ENCODE assay signal across 11 cellular contexts in genomic region chr1:66274634-66275033, GRCh38.
DNase-seq lines count a peak whose midpoint lies in the region; ATAC-seq and TF ChIP-seq lines count a peak whose summit lies in the region.
"Had no signal": no experiment of that assay in that cellular context is flagged by ENCODE, and none has a peak within 500 bp of the region (broad histone marks: within the 10 kb centered on the region; RNA-seq: fewer than 3 reads in every experiment).

No MANE protein-coding gene starts in this region.

- ATAC-seq in CD8-positive, alpha-beta T cell, result peak; percentile 42
- ATAC-seq in GM21390 (IDR thresholded peaks at IDR 0.05; ENCODE audit: unreplicated experiment) (peak; percentile 44), right lobe of liver (no peak), aorta (ENCODE audit: low FRiP score) (no peak)

- WGBS in right lobe of liver (ENCODE audit: insufficient coverage, low coverage, low lambda C conversion rate, missing lambda C conversion rate), result 33% methylated on average over 1 of the region's 1 CpG
- WGBS in esophagus muscularis mucosa, result 75% methylated on average over 1 of the region's 1 CpG
- 85 to 97% methylated on average over 1 of the region's 1 CpG for WGBS in aorta, 2 donors

- TF ChIP-seq CTCF in CD8-positive, alpha-beta T cell (IDR thresholded peaks at IDR 0.05), result no peak
- TF ChIP-seq CTCF in choroid plexus epithelial cell (conservative IDR thresholded peaks at IDR 0.05; ENCODE audit: low read depth, low read length) (no peak), right lobe of liver (IDR thresholded peaks at IDR 0.05) (no peak), esophagus muscularis mucosa (IDR thresholded peaks at IDR 0.05) (no peak)

- H3K4me3 Mint-ChIP-seq in CD8-positive, alpha-beta T cell, result no peak overlapping the region

- H3K27me3 ChIP-seq in CD8-positive, alpha-beta T cell (ENCODE audit: insufficient read depth, low read length), result no peaks in the 10 kb centered on the region
- H3K27me3 ChIP-seq in right lobe of liver, result no peaks in the 10 kb centered on the region
- H3K27me3 ChIP-seq in esophagus muscularis mucosa, result no peaks in the 10 kb centered on the region
- no peaks in the 10 kb centered on the region for H3K27me3 ChIP-seq in aorta (ENCODE audit: control insufficient read depth in 1 of 2, insufficient read depth in 2 of 2, low read length in 1 of 2)

- TF ChIP-seq POLR2A in right lobe of liver (IDR thresholded peaks at IDR 0.05) (no peak), esophagus muscularis mucosa (IDR thresholded peaks at IDR 0.05; ENCODE audit: low read depth) (no peak)

- H3K36me3 Mint-ChIP-seq in CD8-positive, alpha-beta T cell, result no peaks in the 10 kb centered on the region

- POLR2A ChIA-PET in CD8-positive, alpha-beta T cell (lab: Charles Lee), result interaction anchor here (0.8 to 2.8 kb wide), 8 partner anchors 12 to 171 kb away, joined by 3 to 15 read pairs (median 4); no protein-coding TSS in a partner anchor

- H3K4me1 Mint-ChIP-seq in CD8-positive, alpha-beta T cell (ENCODE audit: low read depth), result peaks cover 81% of the 10 kb centered on the region

- H3K9me3 Mint-ChIP-seq in CD8-positive, alpha-beta T cell, result no peaks in the 10 kb centered on the region

- CTCF ChIA-PET in CD8-positive, alpha-beta T cell (lab: Charles Lee), result interaction anchor here (0.6 to 3.8 kb wide), 16 partner anchors 11 to 874 kb away, joined by 3 to 32 read pairs (median 4); no protein-coding TSS in a partner anchor

- H3K27ac ChIP-seq in CD8-positive, alpha-beta T cell (ENCODE audit: low read depth, low read length), result no peak overlapping the region
- H3K27ac ChIP-seq in right lobe of liver (no peak overlapping the region), esophagus muscularis mucosa (replicated peaks in 1 of 4) (peak overlapping the region in 1 of 4 donors; percentile 12), aorta (ENCODE audit: low read depth in 1 of 2, low read length in 2 of 2) (no peak overlapping the region)

- intact Hi-C loops in CD8-positive, alpha-beta T cell (cut with DNase I, micrococcal nuclease), result loop anchor here in 1 of 2 experiments (2.0 kb wide), 1 partner anchor 58 kb away; no protein-coding TSS in a partner anchor
- intact Hi-C loops in right lobe of liver (cut with DNase I), result no loop called here
- intact Hi-C loops in esophagus muscularis mucosa (cut with DNase I), result loop anchor here (5.0 kb wide), 1 partner anchor 58 kb away; no protein-coding TSS in a partner anchor
- intact Hi-C loops in aorta (cut with DNase I), result loop anchor here in 1 of 2 donors (5.0 kb wide), 2 partner anchors 43 to 58 kb away; no protein-coding TSS in a partner anchor

- H3K36me3 ChIP-seq in CD8-positive, alpha-beta T cell (ENCODE audit: insufficient read depth, low read length), result no peaks in the 10 kb centered on the region
- H3K36me3 ChIP-seq in right lobe of liver (no peaks in the 10 kb centered on the region), esophagus muscularis mucosa (no peaks in the 10 kb centered on the region), aorta (ENCODE audit: control insufficient read depth in 1 of 2, insufficient read depth in 2 of 2, low read length in 1 of 2) (no peaks in the 10 kb centered on the region)

- no peak for DNase-seq in CD8-positive, alpha-beta T cell
- DNase-seq in HPDE6-E6E7 (ENCODE audit: extremely low spot score) (peak; percentile 20), choroid plexus epithelial cell (ENCODE audit: low read depth) (peak; percentile 51), NCI-H2081 (lab: John Stamatoyannopoulos, UW) (no peak), right lobe of liver (no peak), esophagus muscularis mucosa (ENCODE audit: extremely low spot score) (no peak), aorta (no peak)
- DNase-seq: activated CD4-positive, alpha-beta T cell treated with anti-CD3 and anti-CD28 coated beads, Interleukin-2, amount 50 U/mL, for 1 hour; mesendoderm; NCI-H345 had no signal

- no peaks in the 10 kb centered on the region for H3K9me3 ChIP-seq in CD8-positive, alpha-beta T cell (ENCODE audit: low read length)
- H3K9me3 ChIP-seq in right lobe of liver, result no peaks in the 10 kb centered on the region
- no peaks in the 10 kb centered on the region for H3K9me3 ChIP-seq in esophagus muscularis mucosa
- H3K9me3 ChIP-seq in aorta (ENCODE audit: control insufficient read depth, low read length), result no peaks in the 10 kb centered on the region

- no peaks in the 10 kb centered on the region for H3K27me3 Mint-ChIP-seq in CD8-positive, alpha-beta T cell (ENCODE audit: low read depth)

- no peak for TF ChIP-seq EP300 in esophagus muscularis mucosa (IDR thresholded peaks at IDR 0.05)

- H3K4me3 ChIP-seq in CD8-positive, alpha-beta T cell (ENCODE audit: low read depth, low read length), result no peak overlapping the region
- H3K4me3 ChIP-seq in choroid plexus epithelial cell (ENCODE audit: low read depth, low read length), result no peak overlapping the region
- no peak overlapping the region for H3K4me3 ChIP-seq in right lobe of liver
- H3K4me3 ChIP-seq in esophagus muscularis mucosa, result no peak overlapping the region
- no peak overlapping the region for H3K4me3 ChIP-seq in aorta (ENCODE audit: low read length in 2 of 2)

- H3K27ac Mint-ChIP-seq in CD8-positive, alpha-beta T cell, result peak overlapping the region; percentile 87

- H3K4me1 ChIP-seq in CD8-positive, alpha-beta T cell (ENCODE audit: insufficient read depth, low read length), result peaks cover 56% of the 10 kb centered on the region
- H3K4me1 ChIP-seq in right lobe of liver, result peaks cover 0 to 26% (median 7%) of the 10 kb centered on the region in 4 donors
- H3K4me1 ChIP-seq in esophagus muscularis mucosa, result peaks cover 47 to 66% (median 57%) of the 10 kb centered on the region in 4 donors
- H3K4me1 ChIP-seq in aorta (ENCODE audit: control insufficient read depth in 1 of 2, insufficient read depth in 2 of 2, low read length in 2 of 2), result peaks cover 0 to 2% of the 10 kb centered on the region in 2 donors

Comparison
In these comparisons a context has a peak if more than half of its experiments do, and no peak if none do; other contexts are left out.
1. ATAC-seq: peak in CD8-positive, alpha-beta T cell (single experiment) and GM21390 (single experiment); none in right lobe of liver (0 of 4) and aorta (single experiment).
2. DNase-seq: peak in HPDE6-E6E7 (single experiment) and choroid plexus epithelial cell (single experiment); none in CD8-positive, alpha-beta T cell (0 of 7), NCI-H2081 (0 of 2), right lobe of liver (0 of 3), esophagus muscularis mucosa (single experiment) and aorta (0 of 2).